ENCODE assay signal across 1 cellular context in genomic region chr11:61148016-61148640, GRCh38.
TF ChIP-seq lines count a peak whose summit lies in the region.

No MANE protein-coding gene starts in this region.

TF ChIP-seq in neural cell, 6 proteins besides CTCF, POLR2A, EP300 and RAD21 (continued from another document):
- peak; percentile 72 for TF ChIP-seq REST (IDR thresholded peaks at IDR 0.05; ENCODE audit: borderline replicate concordance)
TF ChIP-seq in neural cell: peak in this region for 1.
